ENCODE assay signal across 26 cellular contexts in the genomic region with DNA sequence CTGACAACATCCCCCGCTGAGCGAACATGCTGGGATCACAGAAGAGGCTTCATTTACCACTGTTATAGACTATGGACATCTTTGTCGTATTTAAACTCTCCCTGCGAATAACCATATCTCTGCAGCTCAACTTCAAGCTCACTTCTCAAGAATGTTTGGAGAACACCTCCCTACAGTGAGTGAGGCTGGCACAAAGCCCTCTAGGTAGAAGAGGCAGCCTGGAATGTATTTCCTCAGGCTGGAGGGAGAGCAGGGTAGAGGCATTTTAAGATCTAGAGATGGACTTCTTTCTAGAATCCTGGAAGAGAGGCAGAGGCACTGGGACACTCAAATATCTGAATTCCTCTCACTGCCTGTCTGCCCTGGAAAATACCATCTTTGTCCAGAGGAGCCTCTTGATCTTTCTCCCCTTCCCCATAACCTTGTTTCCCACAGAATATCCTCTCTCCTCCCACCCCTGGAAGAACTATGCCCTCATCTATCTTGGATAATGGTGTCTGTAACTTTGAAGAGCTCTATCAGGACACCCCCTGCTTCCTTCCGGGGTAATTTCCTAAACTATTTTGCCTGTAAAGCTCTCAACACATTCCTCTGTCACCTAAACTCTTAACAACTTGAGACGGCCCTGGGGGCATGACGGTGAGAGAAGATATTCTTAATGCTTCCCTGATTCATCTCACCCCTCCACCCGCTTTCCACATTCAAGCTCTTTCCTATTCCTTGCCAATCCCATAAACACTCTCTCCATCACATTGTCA. TPM values are rescaled to one million over a fixed set of nuclear protein-coding genes. Genes with fewer than 3 reads are reported as not detected.
"Had no signal": no experiment of that assay in that cellular context is flagged by ENCODE, and none has a peak within 500 bp of the region (broad histone marks: within the 10 kb centered on the region; RNA-seq: fewer than 3 reads in every experiment).

No MANE protein-coding gene starts in this region.

- H3K36me3 ChIP-seq: adrenal gland, cardiac muscle cell, esophagus squamous epithelium, neural progenitor cell, ovary, spleen, suprapubic skin had no signal

- ATAC-seq: left ventricle myocardium superior, sciatic nerve, T-cell had no signal

- H3K4me3 ChIP-seq: adrenal gland, cardiac muscle cell, coronary artery, esophagus squamous epithelium, neural progenitor cell, ovary, spleen, suprapubic skin had no signal

- DNase-seq: activated CD4-positive, alpha-beta memory T cell treated with anti-CD3 and anti-CD28 coated beads for 36 hours; activated CD4-positive, alpha-beta T cell treated with anti-CD3 and anti-CD28 coated beads for 1 hour; activated effector memory CD4-positive, alpha-beta T cell treated with anti-CD3 and anti-CD28 coated beads, Interleukin-2, amount 50 U/mL, for 16 hours; activated T-cell treated with anti-CD3 and anti-CD28 coated beads, Interleukin-2, amount 50 U/mL, for 24 hours; adrenal gland; effector CD4-positive, alpha-beta T cell; esophagus squamous epithelium; hippocampal formation; left ventricle myocardium superior; midbrain; ovary; spleen; T-cell; T1000 had no signal

- H3K27ac Mint-ChIP-seq: activated CD4-positive, alpha-beta memory T cell treated with anti-CD3 and anti-CD28 coated beads for 36 hours; activated naive CD4-positive, alpha-beta T cell treated with anti-CD3 and anti-CD28 coated beads, Interleukin-2, amount 50 U/mL, for 24 hours; activated T-cell treated with anti-CD3 and anti-CD28 coated beads, Interleukin-2, amount 50 U/mL, for 24 hours; neural progenitor cell; stimulated activated naive CD8-positive, alpha-beta T cell treated with anti-CD3 and anti-CD28 coated beads, Interleukin-15, Interleukin-2, amounts not matched to agents 100 ng/mL and 50 ng/mL, for 24 hours; T-cell had no signal

- H3K4me3 Mint-ChIP-seq: activated CD4-positive, alpha-beta memory T cell treated with anti-CD3 and anti-CD28 coated beads for 36 hours; activated naive CD4-positive, alpha-beta T cell treated with anti-CD3 and anti-CD28 coated beads, Interleukin-2, amount 50 U/mL, for 24 hours; activated T-cell treated with anti-CD3 and anti-CD28 coated beads, Interleukin-2, amount 50 U/mL, for 24 hours; neural progenitor cell; stimulated activated naive CD8-positive, alpha-beta T cell treated with anti-CD3 and anti-CD28 coated beads, Interleukin-15, Interleukin-2, amounts not matched to agents 100 ng/mL and 50 ng/mL, for 24 hours; T-cell had no signal

- H3K9me3 ChIP-seq: adrenal gland, esophagus squamous epithelium, ovary, spleen, suprapubic skin had no signal

- H3K27ac ChIP-seq: adrenal gland, cardiac muscle cell, esophagus squamous epithelium, neural progenitor cell, ovary, spleen, suprapubic skin had no signal

- H3K36me3 Mint-ChIP-seq: activated CD4-positive, alpha-beta memory T cell treated with anti-CD3 and anti-CD28 coated beads for 36 hours; activated naive CD4-positive, alpha-beta T cell treated with anti-CD3 and anti-CD28 coated beads, Interleukin-2, amount 50 U/mL, for 24 hours; neural progenitor cell; T-cell had no signal

- H3K9me3 Mint-ChIP-seq: activated CD4-positive, alpha-beta memory T cell treated with anti-CD3 and anti-CD28 coated beads for 36 hours; activated naive CD4-positive, alpha-beta T cell treated with anti-CD3 and anti-CD28 coated beads, Interleukin-2, amount 50 U/mL, for 24 hours; activated T-cell treated with anti-CD3 and anti-CD28 coated beads, Interleukin-2, amount 50 U/mL, for 24 hours; neural progenitor cell; stimulated activated naive CD8-positive, alpha-beta T cell treated with anti-CD3 and anti-CD28 coated beads, Interleukin-15, Interleukin-2, amounts not matched to agents 100 ng/mL and 50 ng/mL, for 24 hours; T-cell had no signal

RNA-seq across cellular contexts. Expression of a gene that starts 2.4 kb away (rescaled TPM):
- total RNA-seq: activated CD4-positive, alpha-beta memory T cell treated with anti-CD3 and anti-CD28 coated beads for 36 hours had no signal

RNA-seq across cellular contexts. Expression of a gene that starts 36.2 kb away (rescaled TPM):
- total RNA-seq: activated CD4-positive, alpha-beta memory T cell treated with anti-CD3 and anti-CD28 coated beads for 36 hours; cardiac muscle cell; glomerular endothelial cell; left ventricle myocardium superior; ovary; pulmonary artery endothelial cell; sciatic nerve; spleen; suprapubic skin; T-cell; ureter had no signal
- polyA plus RNA-seq: cardiac muscle cell, ovary had no signal

RNA-seq across cellular contexts. Expression of a gene that starts 57.9 kb away (rescaled TPM):
- total RNA-seq: activated CD4-positive, alpha-beta memory T cell treated with anti-CD3 and anti-CD28 coated beads for 36 hours; cardiac muscle cell; esophagus squamous epithelium; fibroblast of villous mesenchyme; glomerular endothelial cell; kidney epithelial cell; left ventricle myocardium superior; ovary; pulmonary artery endothelial cell; sciatic nerve; spleen; suprapubic skin; T-cell; ureter had no signal
- polyA plus RNA-seq: cardiac muscle cell had no signal
